In the genomic region with DNA sequence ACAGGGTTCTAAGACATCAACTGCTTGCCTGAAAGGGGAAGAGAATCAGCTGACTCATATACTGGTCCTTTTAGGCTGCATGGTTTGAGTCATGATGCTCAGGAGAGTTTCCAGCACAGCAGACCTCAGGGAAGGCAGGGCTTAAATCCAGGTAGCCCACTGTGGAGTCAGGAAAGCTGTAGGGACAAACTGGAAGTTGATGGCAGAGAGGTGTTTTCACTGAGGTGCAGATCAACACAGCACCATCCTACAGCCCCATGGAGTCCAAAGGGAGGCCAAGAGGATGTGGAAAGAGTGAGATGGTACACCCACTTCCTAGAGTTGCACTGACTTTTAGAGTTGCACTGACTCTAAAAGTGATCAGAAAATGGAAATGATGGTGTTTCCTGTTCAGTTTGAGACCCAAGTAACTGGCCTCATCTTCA, we compare ENCODE assay signal across 9 cellular contexts.
DNase-seq lines count a peak whose midpoint lies in the region; ATAC-seq, FAIRE-seq and TF ChIP-seq lines count a peak whose summit lies in the region.
"Had no signal": no experiment of that assay in that cellular context is flagged by ENCODE, and none has a peak within 500 bp of the region (broad histone marks: within the 10 kb centered on the region; RNA-seq: fewer than 3 reads in every experiment).

No MANE protein-coding gene starts in this region.

- peaks cover 5% of the 10 kb centered on the region for H3K27me3 Mint-ChIP-seq in nephron progenitor cell (ENCODE audit: low read depth, poor library complexity)

- H3K36me3 Mint-ChIP-seq in nephron progenitor cell (ENCODE audit: low read depth): no peaks in the 10 kb centered on the region

- H3K36me3 ChIP-seq in bronchial epithelial cell (ENCODE audit: control insufficient read depth, insufficient read depth, low read length): no peaks in the 10 kb centered on the region

- no peak overlapping the region for H3K27ac Mint-ChIP-seq in nephron progenitor cell

- TF ChIP-seq CTCF in bronchial epithelial cell (IDR thresholded peaks at IDR 0.05; ENCODE audit: insufficient read depth, low read length, severe bottlenecking) (no peak), nephron progenitor cell (IDR thresholded peaks at IDR 0.05) (no peak)

- peak; percentile 54 for ATAC-seq in HG03469 (IDR thresholded peaks at IDR 0.05; ENCODE audit: unreplicated experiment)
- ATAC-seq: Right ventricle myocardium inferior had no signal

- no peak for FAIRE-seq in bronchial epithelial cell (lab: Jason Lieb, UNC)

- H3K4me3 ChIP-seq in bronchial epithelial cell (ENCODE audit: low read depth, low read length): no peak overlapping the region

- no peaks in the 10 kb centered on the region for H3K4me1 Mint-ChIP-seq in nephron progenitor cell

- no peaks in the 10 kb centered on the region for H3K27me3 ChIP-seq in bronchial epithelial cell (ENCODE audit: control insufficient read depth, insufficient read depth, low read length)

- DNase-seq in stimulated activated CD4-positive, alpha-beta T cell treated with anti-CD3 and anti-CD28 coated beads, Interleukin-12 subunit alpha, Interleukin-12 subunit beta, amount 100 ng/mL, for 24 hours (ENCODE audit: low read depth in 2 of 2): peak; percentile 3 to 11
- DNase-seq in stimulated activated CD4-positive, alpha-beta T cell treated with anti-CD3 and anti-CD28 coated beads, Interleukin-4, amount 100 ng/mL, for 1 hour: no peak
- DNase-seq in bronchial epithelial cell (ENCODE audit: low read depth) (peak; percentile 79), DMS153 (lab: John Stamatoyannopoulos, UW) (no peak), SK-N-DZ (ENCODE audit: low spot score) (no peak), nephron progenitor cell (no peak), anterior cingulate cortex (lab: John Stamatoyannopoulos, UW) (no peak)

- no peaks in the 10 kb centered on the region for H3K9me3 Mint-ChIP-seq in nephron progenitor cell

- no peak overlapping the region for H3K4me3 Mint-ChIP-seq in nephron progenitor cell

Comparison
In these comparisons a context has a peak if more than half of its experiments do, and no peak if none do; other contexts are left out.
1. DNase-seq: peak in stimulated activated CD4-positive, alpha-beta T cell treated with anti-CD3 and anti-CD28 coated beads, Interleukin-12 subunit alpha, Interleukin-12 subunit beta, amount 100 ng/mL, for 24 hours (2 of 2) and bronchial epithelial cell (single experiment); none in stimulated activated CD4-positive, alpha-beta T cell treated with anti-CD3 and anti-CD28 coated beads, Interleukin-4, amount 100 ng/mL, for 1 hour (single experiment), DMS153 (single experiment), SK-N-DZ (single experiment), nephron progenitor cell (single experiment) and anterior cingulate cortex (0 of 58).